8 cellular contexts compared by ENCODE assay signal in the genomic region with DNA sequence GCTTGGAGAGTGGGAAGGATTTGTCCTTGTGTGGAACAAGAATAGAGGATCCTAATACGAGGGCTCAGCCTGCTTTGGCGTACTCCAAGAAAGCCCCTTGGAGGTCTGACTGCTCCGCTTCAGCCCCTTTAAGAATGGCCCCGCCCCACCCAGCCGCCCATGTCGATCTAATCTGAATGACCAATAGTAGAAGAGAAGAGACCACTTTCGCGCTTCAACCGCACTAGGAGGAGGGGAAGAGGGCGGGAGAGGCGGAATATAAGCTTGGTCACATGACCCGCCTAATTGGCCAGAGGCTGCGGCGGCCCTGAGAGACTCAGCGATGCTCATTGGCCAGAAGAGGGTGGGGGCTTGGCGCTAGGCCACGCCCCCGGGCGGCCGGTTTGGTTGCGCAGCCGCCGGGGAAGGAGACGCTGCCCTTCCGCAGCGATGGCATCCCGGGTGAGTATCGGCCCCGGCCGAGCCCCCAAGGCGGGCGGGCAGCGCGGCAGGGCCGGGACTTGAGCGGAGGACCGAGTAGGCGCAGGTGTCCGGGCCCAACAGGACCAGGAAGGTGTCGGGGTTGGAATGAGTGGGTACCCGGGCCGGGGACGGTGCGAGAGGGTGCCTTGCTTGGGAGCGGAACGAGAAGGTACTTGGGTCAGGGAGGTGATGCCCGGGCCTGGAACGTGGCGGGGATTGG. TPM values are rescaled to one million over a fixed set of nuclear protein-coding genes. Genes with fewer than 3 reads are reported as not detected.
DNase-seq lines count a peak whose midpoint lies in the region; ATAC-seq and TF ChIP-seq lines count a peak whose summit lies in the region.

A gene with protein sequence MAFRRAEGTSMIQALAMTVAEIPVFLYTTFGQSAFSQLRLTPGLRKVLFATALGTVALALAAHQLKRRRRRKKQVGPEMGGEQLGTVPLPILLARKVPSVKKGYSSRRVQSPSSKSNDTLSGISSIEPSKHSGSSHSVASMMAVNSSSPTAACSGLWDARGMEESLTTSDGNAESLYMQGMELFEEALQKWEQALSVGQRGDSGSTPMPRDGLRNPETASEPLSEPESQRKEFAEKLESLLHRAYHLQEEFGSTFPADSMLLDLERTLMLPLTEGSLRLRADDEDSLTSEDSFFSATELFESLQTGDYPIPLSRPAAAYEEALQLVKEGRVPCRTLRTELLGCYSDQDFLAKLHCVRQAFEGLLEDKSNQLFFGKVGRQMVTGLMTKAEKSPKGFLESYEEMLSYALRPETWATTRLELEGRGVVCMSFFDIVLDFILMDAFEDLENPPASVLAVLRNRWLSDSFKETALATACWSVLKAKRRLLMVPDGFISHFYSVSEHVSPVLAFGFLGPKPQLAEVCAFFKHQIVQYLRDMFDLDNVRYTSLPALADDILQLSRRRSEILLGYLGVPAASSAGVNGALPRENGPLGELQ (plus strand): TSS at position 386 of the 682 bp plus-strand sequence. CDS start 3,969 bp downstream, outside the sequence.

- TF ChIP-seq CTCF in chondrocyte (IDR thresholded peaks at IDR 0.05), result no peak
- TF ChIP-seq CTCF in kidney epithelial cell (IDR thresholded peaks at IDR 0.05; ENCODE audit: insufficient read depth, low read length, poor library complexity, severe bottlenecking), result no peak

- no peaks in the 10 kb centered on the region for H3K27me3 Mint-ChIP-seq in chondrocyte (ENCODE audit: low read depth)

- peak within 1 kb of the TSS; percentile 99 for H3K4me3 ChIP-seq in kidney epithelial cell (ENCODE audit: low read depth, low read length)

- H3K9me3 Mint-ChIP-seq in chondrocyte (ENCODE audit: low read depth), result no peaks in the 10 kb centered on the region

- no peaks in the 10 kb centered on the region for H3K27me3 ChIP-seq in kidney epithelial cell (ENCODE audit: control insufficient read depth, insufficient read depth, low read length)

- ATAC-seq in HG03432 (IDR thresholded peaks at IDR 0.05; ENCODE audit: unreplicated experiment), result peak; percentile 94

- peaks cover 27% of the 10 kb centered on the region for H3K4me1 Mint-ChIP-seq in chondrocyte (ENCODE audit: low read depth)

- H3K27ac Mint-ChIP-seq in chondrocyte (ENCODE audit: unreplicated experiment), result peak within 1 kb of the TSS; percentile 74

- peak within 1 kb of the TSS; percentile 96 for H3K4me3 Mint-ChIP-seq in chondrocyte (ENCODE audit: unreplicated experiment)

- H3K36me3 Mint-ChIP-seq in chondrocyte (ENCODE audit: low read depth), result no peaks in the 10 kb centered on the region

- no peaks in the 10 kb centered on the region for H3K36me3 ChIP-seq in kidney epithelial cell (ENCODE audit: control insufficient read depth, insufficient read depth, low read length)

- peak; percentile 90 for TF ChIP-seq POLR2A in GM19099 (IDR thresholded peaks at IDR 0.05; ENCODE audit: extremely low read depth, insufficient read length, low read depth)

- peak; percentile 98 for DNase-seq in AG20443 (ENCODE audit: low spot score)
- DNase-seq in NCI-H510A (lab: John Stamatoyannopoulos, UW), result peak; percentile 98
- DNase-seq in activated CD4-positive, alpha-beta T cell treated with anti-CD3 and anti-CD28 coated beads for 24 hours (ENCODE audit: low read depth in 2 of 2), result peak; percentile 87 to 92
- DNase-seq in chondrocyte (ENCODE audit: low spot score), result peak; percentile 98
- peak; percentile 97 for DNase-seq in kidney epithelial cell (ENCODE audit: low read depth)
- DNase-seq in stimulated activated CD4-positive, alpha-beta T cell treated with anti-CD3 and anti-CD28 coated beads, Interleukin-15, amount 100 ng/mL, for 48 hours (ENCODE audit: low read depth in 2 of 2), result peak; percentile 93 to 94

RNA-seq across cellular contexts. Expression of the gene that starts here (rescaled TPM):
- total RNA-seq in chondrocyte (19.7 to 26.7 TPM (median 22.0 TPM) in 3 replicates), kidney epithelial cell (21.6 and 22.7 TPM in 2 replicates)

Comparison
In these comparisons a context has a peak if more than half of its experiments do, and no peak if none do; other contexts are left out.
1. Peak in every context shown above with its lines: DNase-seq, ATAC-seq and H3K4me3 ChIP-seq.